In the genomic region with DNA sequence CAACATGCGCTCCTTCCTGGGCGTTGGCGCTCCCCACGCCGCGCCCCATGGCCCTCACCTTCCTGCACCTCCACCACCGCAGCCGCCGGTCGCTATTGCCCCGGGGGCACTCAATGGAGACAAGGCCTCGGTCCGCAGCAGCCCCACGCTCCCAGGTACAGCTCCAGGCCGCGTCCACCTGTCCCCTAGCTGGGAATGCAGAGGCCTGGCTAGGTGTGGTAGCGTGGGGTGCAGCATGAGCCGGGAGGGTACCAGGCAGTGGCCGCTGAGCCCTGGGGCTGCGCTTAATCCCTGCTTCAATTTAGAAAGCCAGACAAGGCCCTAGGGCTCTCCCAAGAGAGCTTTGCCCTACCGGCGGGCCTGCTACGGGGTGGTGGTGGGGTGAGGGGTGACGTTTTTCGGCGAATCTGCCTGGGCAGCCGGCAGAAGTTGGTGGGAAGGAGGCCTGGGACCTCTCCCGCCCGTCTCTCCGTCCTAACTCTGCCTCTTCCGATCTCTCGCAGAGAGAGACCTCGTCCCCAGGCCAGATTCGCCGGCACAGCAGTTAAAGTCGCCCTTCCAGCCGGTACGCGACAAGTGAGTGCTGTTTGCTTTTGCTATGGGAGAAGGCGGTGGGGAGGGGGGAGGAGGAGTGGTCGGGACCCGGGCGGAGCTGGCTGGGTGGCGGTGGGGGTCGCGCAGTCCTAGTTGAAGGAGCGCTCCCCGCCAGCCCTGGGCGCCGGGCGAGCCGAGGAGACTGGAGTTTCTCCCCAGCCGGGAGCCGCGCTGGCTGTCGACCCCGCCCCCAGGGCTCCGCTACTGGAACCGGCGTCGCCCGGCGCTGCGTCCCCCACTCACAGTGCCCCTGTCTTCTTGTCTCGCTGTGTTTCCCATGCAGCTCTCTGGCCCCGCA, we compare ENCODE assay signal across 17 cellular contexts. TPM values are rescaled to one million over a fixed set of nuclear protein-coding genes. Genes with fewer than 3 reads are reported as not detected.
A peak's percentile ranks its signal among the peaks of the same experiment; 100 is the strongest.
DNase-seq lines count a peak whose midpoint lies in the region; ATAC-seq, FAIRE-seq and TF ChIP-seq lines count a peak whose summit lies in the region.
"Had no signal": no experiment of that assay in that cellular context is flagged by ENCODE, and none has a peak within 500 bp of the region (broad histone marks: within the 10 kb centered on the region; RNA-seq: fewer than 3 reads in every experiment).

No MANE protein-coding gene starts in this region.

- peak overlapping the region; percentile 26 for H4K91ac ChIP-seq in H1 (replicated peaks; ENCODE audit: insufficient read length, low read length)

- DNase-seq in right cardiac atrium: no peak
- DNase-seq in left ventricle myocardium superior: no peak
- DNase-seq in H1 (ENCODE audit: low read depth in 1 of 2, low spot score in 2 of 2): peak in 1 of 2 experiments; percentile 79
- no peak for DNase-seq in lower lobe of right lung
- DNase-seq in NCI-H1048 (lab: John Stamatoyannopoulos, UW): no peak
- DNase-seq in NCI-H226: no peak
- DNase-seq in activated effector memory CD4-positive, alpha-beta T cell treated with Interleukin-2 at 50 U/mL for 16 hours: no peak
- DNase-seq: activated CD4-positive, CD25-positive, alpha-beta regulatory T cell; activated naive CD8-positive, alpha-beta T cell treated with anti-CD3 and anti-CD28 coated beads, Interleukin-2, amount 50 U/mL, for 24 hours; DMS53; foreskin melanocyte; nucleus accumbens had no signal

- H3K56ac ChIP-seq in H1 (replicated peaks; ENCODE audit: insufficient read length, low read depth, low read length): no peak overlapping the region

- no peak overlapping the region for H3K9ac ChIP-seq in H1 (replicated peaks in 1 of 4; ENCODE audit: extremely low read depth in 1 of 4, low read depth in 3 of 4, low read length in 3 of 4)

- H3K14ac ChIP-seq in H1 (ENCODE audit: insufficient read length): no peak overlapping the region

- H3K18ac ChIP-seq in H1 (ENCODE audit: extremely low read depth, low read length): peak overlapping the region; percentile 78

- H3K79me1 ChIP-seq in H1 (ENCODE audit: low read depth, low read length): no peaks in the 10 kb centered on the region

- H2BK20ac ChIP-seq in H1 (ENCODE audit: low read length): no peak overlapping the region

- TF ChIP-seq CTCF in H1 (IDR thresholded peaks at IDR 0.05; ENCODE audit: control extremely low read depth in 1 of 3, insufficient read depth in 1 of 3, low read depth in 1 of 3, low read length in 3 of 3) (no peak), lower lobe of right lung (IDR thresholded peaks at IDR 0.05) (no peak)

- peaks cover 9 to 12% of the 10 kb centered on the region in 2 experiments for H4K20me1 ChIP-seq in H1 (replicated peaks in 1 of 2; ENCODE audit: control insufficient read depth in 1 of 2, insufficient read depth in 2 of 2, low read length in 2 of 2)

- TF ChIP-seq EP300 in H1 (IDR thresholded peaks at IDR 0.05; ENCODE audit: borderline replicate concordance in 1 of 2, low read depth in 2 of 2, low read length in 2 of 2): no peak

- peak overlapping the region; percentile 8; the same call in 1 of the 2 replicates for H2AFZ ChIP-seq in H1 (ENCODE audit: low read length)

- H3K4ac ChIP-seq in H1 (replicated peaks; ENCODE audit: insufficient read length, low read depth, low read length): no peak overlapping the region

- no peak overlapping the region for H2AK5ac ChIP-seq in H1 (ENCODE audit: low read depth, low read length)

- H3K23ac ChIP-seq in H1 (ENCODE audit: insufficient read length): no peak overlapping the region

- peak overlapping the region; percentile 82 for H4K8ac ChIP-seq in H1 (ENCODE audit: extremely low read depth, insufficient read depth, low read length)

- peak overlapping the region; percentile 81 for H3K4me2 ChIP-seq in H1 (ENCODE audit: insufficient read depth in 1 of 2, low read depth in 2 of 2, low read length in 2 of 2)

- 5% methylated on average over 66 of the region's 66 CpGs for WGBS in right cardiac atrium
- WGBS in H1 (ENCODE audit: extremely low coverage in 1 of 2, insufficient coverage in 1 of 2, insufficient read length in 1 of 2, insufficient replicate concordance in 2 of 2, low coverage in 1 of 2, low lambda C conversion rate in 2 of 2, missing lambda C conversion rate in 1 of 2), 2 experiments: 4% methylated on average over 56 of the region's 66 CpGs; no CpG with 5 or more reads in 1 of the 2 experiments
- 3% methylated on average over 66 of the region's 66 CpGs for WGBS in urinary bladder

- peaks cover 25% of the 10 kb centered on the region; the same call in 1 of the 2 replicates for H3K23me2 ChIP-seq in H1 (ENCODE audit: low read depth, low read length)

- no peak for TF ChIP-seq POLR2A in H1 (IDR thresholded peaks at IDR 0.05; ENCODE audit: control extremely low read depth in 1 of 2, low read depth in 2 of 2, low read length in 2 of 2)

- H3K4me1 ChIP-seq in right cardiac atrium (ENCODE audit: control insufficient read depth, insufficient read depth, low read length): no peaks in the 10 kb centered on the region
- peaks cover 0 to 32% (median 16%) of the 10 kb centered on the region in 4 experiments; a peak in 6 of 7 replicates for H3K4me1 ChIP-seq in H1 (replicated peaks in 1 of 4; ENCODE audit: control insufficient read depth in 3 of 4, insufficient read depth in 4 of 4, low read length in 3 of 4)
- H3K4me1 ChIP-seq in lower lobe of right lung: peaks cover 16% of the 10 kb centered on the region
- no peaks in the 10 kb centered on the region for H3K4me1 ChIP-seq in urinary bladder (ENCODE audit: insufficient read depth)

- intact Hi-C loops in right cardiac atrium (cut with DNase I) (loop anchor here in 1 of 4 donors (10.0 kb wide), 1 partner anchor 1396 kb away; no protein-coding TSS in a partner anchor), left ventricle myocardium superior (cut with micrococcal nuclease) (no loop called here), lower lobe of right lung (cut with DNase I) (no loop called here)

- 0 out of 4 replicates have a peak, but pooled peaks cover 0 to 6% of the 10 kb centered on the region in 2 experiments for H3K79me2 ChIP-seq in H1 (ENCODE audit: control insufficient read depth in 1 of 2, insufficient read depth in 2 of 2, low read length in 2 of 2)

- H2BK5ac ChIP-seq in H1 (ENCODE audit: low read depth, low read length): peak overlapping the region; percentile 26; the same call in 1 of the 2 replicates

- FAIRE-seq in H1 (lab: Jason Lieb, UNC): no peak
- FAIRE-seq: GM12891 had no signal

- peak overlapping the region; percentile 71; the same call in 1 of the 2 replicates for H2BK12ac ChIP-seq in H1 (ENCODE audit: low read depth, low read length)

- CTCF ChIA-PET in H1 (lab: Charles Lee; ENCODE audit: partially characterized antibody): interaction anchor here (0.6 to 1.2 kb wide), 4 partner anchors 9 to 695 kb away, joined by 3 to 4 read pairs (median 4); no protein-coding TSS in a partner anchor

- no peaks in the 10 kb centered on the region for H3K9me3 ChIP-seq in right cardiac atrium (ENCODE audit: control insufficient read depth, low read length)
- no peaks in the 10 kb centered on the region; a peak in 1 of 4 replicates for H3K9me3 ChIP-seq in H1 (ENCODE audit: insufficient read depth in 2 of 2, low read depth in 1 of 2, low read length in 1 of 2)
- H3K9me3 ChIP-seq in lower lobe of right lung: no peaks in the 10 kb centered on the region

- TF ChIP-seq RAD21 in H1 (IDR thresholded peaks at IDR 0.05 in 1 of 2, conservative IDR thresholded peaks at IDR 0.05 in 1 of 2; ENCODE audit: low read depth in 2 of 2, low read length in 2 of 2): no peak

- H3K36me3 ChIP-seq in H1 (ENCODE audit: control insufficient read depth in 2 of 4, insufficient read depth in 4 of 4, low read length in 3 of 4): peaks cover 0 to 3% (median 0%) of the 10 kb centered on the region in 4 experiments; a peak in 2 of 8 replicates
- H3K36me3 ChIP-seq in lower lobe of right lung: no peaks in the 10 kb centered on the region
- no peaks in the 10 kb centered on the region for H3K36me3 ChIP-seq in urinary bladder (ENCODE audit: insufficient read depth)

- POLR2A ChIA-PET in H1 (lab: Charles Lee; ENCODE audit: partially characterized antibody): interaction anchor here (0.8 to 1.1 kb wide), 2 partner anchors 8 to 9 kb away, joined by 3 to 5 read pairs; no protein-coding TSS in a partner anchor

- H3K27me3 ChIP-seq in right cardiac atrium (ENCODE audit: control insufficient read depth, insufficient read depth) (no peaks in the 10 kb centered on the region), H1 (replicated peaks in 1 of 4; ENCODE audit: control insufficient read depth in 3 of 4, extremely low read depth in 1 of 4, insufficient read depth in 3 of 4, low read length in 3 of 4) (peaks cover 78 to 94% (median 87%) of the 10 kb centered on the region in 4 experiments), lower lobe of right lung (ENCODE audit: low read depth) (peaks cover 92% of the 10 kb centered on the region)

- H4K5ac ChIP-seq in H1 (ENCODE audit: insufficient read length, low read depth, low read length): no peak overlapping the region

- no peak overlapping the region for H2BK120ac ChIP-seq in H1 (replicated peaks; ENCODE audit: low read depth, low read length)

- H2BK15ac ChIP-seq in H1 (ENCODE audit: low read length): 0 out of 2 replicates have a peak overlapping the region, but pooled peaks have one; percentile 61

- ATAC-seq in right cardiac atrium: no peak
- no peak for ATAC-seq in left ventricle myocardium superior
- ATAC-seq in lower lobe of right lung: no peak

- peak overlapping the region; percentile 8 for H3K4me3 ChIP-seq in right cardiac atrium (ENCODE audit: low read length)
- peak overlapping the region; percentile 24 to 69 (median 35) for H3K4me3 ChIP-seq in H1 (ENCODE audit: extremely low read depth in 1 of 4, insufficient read depth in 2 of 4, low read depth in 3 of 4, low read length in 4 of 4)
- H3K4me3 ChIP-seq in lower lobe of right lung: peak overlapping the region; percentile 19
- H3K4me3 ChIP-seq in urinary bladder (ENCODE audit: low read depth, low read length): peak overlapping the region; percentile 12

- H3K27ac ChIP-seq in right cardiac atrium (ENCODE audit: low read length): no peak overlapping the region
- no peak overlapping the region for H3K27ac ChIP-seq in H1 (ENCODE audit: low read depth, low read length)
- H3K27ac ChIP-seq in lower lobe of right lung: no peak overlapping the region
- no peak overlapping the region for H3K27ac ChIP-seq in urinary bladder (ENCODE audit: low read depth)
- H3K27ac ChIP-seq: HL-60 had no signal

RNA-seq across cellular contexts. Expression of a gene that starts 4.7 kb away (rescaled TPM):
- total RNA-seq in right cardiac atrium: not detected
- 0.05 TPM for polyA plus RNA-seq in right cardiac atrium
- total RNA-seq in left ventricle myocardium superior: not detected
- 3.9 and 5.1 TPM in 2 replicates for total RNA-seq in H1 (2021; fragmentation: NEBNext Ultra II Directional; extraction: Animal tissue kit (Norgen Biotek cat#: 25700))
- polyA plus RNA-seq in H1 (2011; rRNA removed): 2.6 and 10.6 TPM in 2 replicates
- polyA plus RNA-seq in H1 (2011; cell fraction: cytosol; rRNA removed): 8.5 TPM
- polyA plus RNA-seq in H1 (2011; cell fraction: nucleus; rRNA removed): 9.3 TPM
- 4.0 to 6.1 TPM (median 5.3 TPM) in 4 replicates for polyA plus RNA-seq in H1 (2012, experiment 1 of 2)
- polyA plus RNA-seq in H1 (2012, experiment 2 of 2): 2.8 TPM
- polyA plus RNA-seq in H1 (2013, experiment 1 of 2): 0.41 TPM
- 0.28 TPM for polyA plus RNA-seq in H1 (2013, experiment 2 of 2)
- 0.54 and 1.5 TPM in 2 replicates for polyA minus RNA-seq in H1 (2011; rRNA and poly(A)+ RNA removed)
- 6.5 TPM for polyA minus RNA-seq in H1 (2011; cell fraction: cytosol; rRNA and poly(A)+ RNA removed)
- 8.3 TPM for polyA minus RNA-seq in H1 (2011; cell fraction: nucleus; rRNA and poly(A)+ RNA removed)
- total RNA-seq in lower lobe of right lung: 6.0 TPM
- total RNA-seq in urinary bladder: 0.85 TPM
- 0.04 TPM for polyA plus RNA-seq in urinary bladder
- total RNA-seq: dermis microvascular lymphatic vessel endothelial cell, ureter had no signal
